In the genomic region with DNA sequence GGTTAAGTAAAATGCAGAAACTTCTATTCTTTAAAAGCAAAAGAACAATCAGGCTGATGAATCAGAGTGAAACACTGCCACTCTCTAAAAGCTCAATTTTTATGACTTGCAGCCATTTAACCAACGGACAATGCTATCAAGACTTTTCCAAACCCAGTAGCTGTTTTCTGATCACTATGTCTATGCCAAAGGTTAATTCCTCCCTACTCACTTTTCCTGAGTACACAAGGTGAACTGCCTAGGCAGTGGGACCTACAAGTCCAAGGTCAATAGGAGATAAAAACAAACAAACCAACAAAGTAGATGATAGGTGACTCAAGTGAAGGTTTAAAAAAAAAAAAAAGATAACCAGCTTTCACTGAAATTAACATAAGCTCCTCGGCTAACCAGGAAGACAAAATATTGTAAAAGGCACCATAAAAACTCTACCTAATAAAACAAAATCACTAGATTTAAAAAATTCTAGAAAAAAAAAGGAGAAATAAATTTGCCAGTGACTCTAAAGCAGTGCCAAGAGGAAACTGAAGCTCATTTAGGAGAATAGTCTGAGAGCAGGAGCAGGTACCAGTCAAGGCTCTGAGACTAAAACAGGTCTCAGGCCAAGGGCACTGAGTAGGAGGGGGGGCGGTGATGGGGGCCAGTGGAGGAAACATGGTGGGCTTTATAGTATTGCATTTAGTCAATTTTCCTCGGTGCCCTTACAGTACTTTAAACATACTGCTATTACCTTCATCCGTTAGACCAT, we compare ENCODE assay signal across 15 cellular contexts.
DNase-seq lines count a peak whose midpoint lies in the region; TF ChIP-seq lines count a peak whose summit lies in the region.
"Had no signal": no experiment of that assay in that cellular context is flagged by ENCODE, and none has a peak within 500 bp of the region (broad histone marks: within the 10 kb centered on the region; RNA-seq: fewer than 3 reads in every experiment).

No MANE protein-coding gene starts in this region.

- TF ChIP-seq CTCF in liver (IDR thresholded peaks at IDR 0.05; ENCODE audit: low read depth, low read length, missing input control) = no peak

- peak; percentile 39 for TF ChIP-seq RAD21 in liver (IDR thresholded peaks at IDR 0.05)

- no peaks in the 10 kb centered on the region for H3K9me3 ChIP-seq in liver (ENCODE audit: control insufficient read depth in 4 of 4, low read length in 3 of 4)
- H3K9me3 ChIP-seq: BLaER1, HAP-1 had no signal

- H3K4me3 ChIP-seq in liver (ENCODE audit: low read depth in 1 of 3, low read length in 3 of 3) = no peak overlapping the region
- H3K4me3 ChIP-seq: BLaER1, HAP-1, K562 had no signal

- peaks cover 2 to 16% (median 11%) of the 10 kb centered on the region in 4 donors for H3K4me1 ChIP-seq in liver (ENCODE audit: control insufficient read depth in 4 of 4, insufficient read depth in 4 of 4, low read length in 3 of 4)
- H3K4me1 ChIP-seq: BLaER1 had no signal

- H3K27me3 ChIP-seq in liver (ENCODE audit: control insufficient read depth in 4 of 4, insufficient read depth in 4 of 4, low read length in 3 of 4) = no peaks in the 10 kb centered on the region
- H3K27me3 ChIP-seq: BLaER1 had no signal

- no peaks in the 10 kb centered on the region for H3K36me3 ChIP-seq in liver (ENCODE audit: control insufficient read depth in 4 of 4, insufficient read depth in 3 of 4, low read depth in 1 of 4, low read length in 3 of 4)
- H3K36me3 ChIP-seq: BLaER1, HAP-1 had no signal

- DNase-seq in NCI-H69 (lab: John Stamatoyannopoulos, UW) = peak; percentile 19
- peak; percentile 10 for DNase-seq in astrocyte of the hippocampus (ENCODE audit: low read depth, low spot score)
- no peak for DNase-seq in HT-29 (ENCODE audit: low spot score)
- no peak for DNase-seq in NCI-H146 treated with DMSO at 0.1 percent for 48 hours (lab: John Stamatoyannopoulos, UW; ENCODE audit: unreplicated experiment)
- DNase-seq in effector CD8-positive, alpha-beta T cell (lab: John Stamatoyannopoulos, UW) = no peak
- DNase-seq: AML-193; CD4-positive, alpha-beta memory T cell; DMS53; DND-41; EL; IMR-90 had no signal

- 59% methylated on average over 5 of the region's 5 CpGs for WGBS in liver

- H3K9ac ChIP-seq in liver (ENCODE audit: low read depth in 1 of 2, low read length in 2 of 2) = no peak overlapping the region
- H3K9ac ChIP-seq: BLaER1 had no signal

- H3K27ac ChIP-seq in liver (ENCODE audit: low read depth in 1 of 2, low read length in 2 of 2) = no peak overlapping the region
- H3K27ac ChIP-seq: BLaER1 had no signal

TF ChIP-seq in liver, 16 proteins besides CTCF, POLR2A, EP300 and RAD21:
- TF ChIP-seq RXRA (IDR thresholded peaks at IDR 0.05) = peak; percentile 87 to 89
- TF ChIP-seq, protein P1, sequence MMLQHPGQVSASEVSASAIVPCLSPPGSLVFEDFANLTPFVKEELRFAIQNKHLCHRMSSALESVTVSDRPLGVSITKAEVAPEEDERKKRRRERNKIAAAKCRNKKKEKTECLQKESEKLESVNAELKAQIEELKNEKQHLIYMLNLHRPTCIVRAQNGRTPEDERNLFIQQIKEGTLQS (IDR thresholded peaks at IDR 0.05) = no peak
- peak; percentile 61 for TF ChIP-seq HNF4G (IDR thresholded peaks at IDR 0.05)
- TF ChIP-seq JUND (IDR thresholded peaks at IDR 0.05) = peak in 1 of 2 donors; percentile 74
- no peak for TF ChIP-seq TAF1 (conservative IDR thresholded peaks at IDR 0.05)
- TF ChIP-seq, protein P2, sequence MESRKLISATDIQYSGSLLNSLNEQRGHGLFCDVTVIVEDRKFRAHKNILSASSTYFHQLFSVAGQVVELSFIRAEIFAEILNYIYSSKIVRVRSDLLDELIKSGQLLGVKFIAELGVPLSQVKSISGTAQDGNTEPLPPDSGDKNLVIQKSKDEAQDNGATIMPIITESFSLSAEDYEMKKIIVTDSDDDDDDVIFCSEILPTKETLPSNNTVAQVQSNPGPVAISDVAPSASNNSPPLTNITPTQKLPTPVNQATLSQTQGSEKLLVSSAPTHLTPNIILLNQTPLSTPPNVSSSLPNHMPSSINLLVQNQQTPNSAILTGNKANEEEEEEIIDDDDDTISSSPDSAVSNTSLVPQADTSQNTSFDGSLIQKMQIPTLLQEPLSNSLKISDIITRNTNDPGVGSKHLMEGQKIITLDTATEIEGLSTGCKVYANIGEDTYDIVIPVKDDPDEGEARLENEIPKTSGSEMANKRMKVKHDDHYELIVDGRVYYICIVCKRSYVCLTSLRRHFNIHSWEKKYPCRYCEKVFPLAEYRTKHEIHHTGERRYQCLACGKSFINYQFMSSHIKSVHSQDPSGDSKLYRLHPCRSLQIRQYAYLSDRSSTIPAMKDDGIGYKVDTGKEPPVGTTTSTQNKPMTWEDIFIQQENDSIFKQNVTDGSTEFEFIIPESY (IDR thresholded peaks at IDR 0.05) = peak; percentile 39
- TF ChIP-seq, protein P3, sequence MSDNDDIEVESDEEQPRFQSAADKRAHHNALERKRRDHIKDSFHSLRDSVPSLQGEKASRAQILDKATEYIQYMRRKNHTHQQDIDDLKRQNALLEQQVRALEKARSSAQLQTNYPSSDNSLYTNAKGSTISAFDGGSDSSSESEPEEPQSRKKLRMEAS (IDR thresholded peaks at IDR 0.05) = peak; percentile 45
- TF ChIP-seq SP1 (IDR thresholded peaks at IDR 0.05) = peak; percentile 97
- TF ChIP-seq, protein P4, sequence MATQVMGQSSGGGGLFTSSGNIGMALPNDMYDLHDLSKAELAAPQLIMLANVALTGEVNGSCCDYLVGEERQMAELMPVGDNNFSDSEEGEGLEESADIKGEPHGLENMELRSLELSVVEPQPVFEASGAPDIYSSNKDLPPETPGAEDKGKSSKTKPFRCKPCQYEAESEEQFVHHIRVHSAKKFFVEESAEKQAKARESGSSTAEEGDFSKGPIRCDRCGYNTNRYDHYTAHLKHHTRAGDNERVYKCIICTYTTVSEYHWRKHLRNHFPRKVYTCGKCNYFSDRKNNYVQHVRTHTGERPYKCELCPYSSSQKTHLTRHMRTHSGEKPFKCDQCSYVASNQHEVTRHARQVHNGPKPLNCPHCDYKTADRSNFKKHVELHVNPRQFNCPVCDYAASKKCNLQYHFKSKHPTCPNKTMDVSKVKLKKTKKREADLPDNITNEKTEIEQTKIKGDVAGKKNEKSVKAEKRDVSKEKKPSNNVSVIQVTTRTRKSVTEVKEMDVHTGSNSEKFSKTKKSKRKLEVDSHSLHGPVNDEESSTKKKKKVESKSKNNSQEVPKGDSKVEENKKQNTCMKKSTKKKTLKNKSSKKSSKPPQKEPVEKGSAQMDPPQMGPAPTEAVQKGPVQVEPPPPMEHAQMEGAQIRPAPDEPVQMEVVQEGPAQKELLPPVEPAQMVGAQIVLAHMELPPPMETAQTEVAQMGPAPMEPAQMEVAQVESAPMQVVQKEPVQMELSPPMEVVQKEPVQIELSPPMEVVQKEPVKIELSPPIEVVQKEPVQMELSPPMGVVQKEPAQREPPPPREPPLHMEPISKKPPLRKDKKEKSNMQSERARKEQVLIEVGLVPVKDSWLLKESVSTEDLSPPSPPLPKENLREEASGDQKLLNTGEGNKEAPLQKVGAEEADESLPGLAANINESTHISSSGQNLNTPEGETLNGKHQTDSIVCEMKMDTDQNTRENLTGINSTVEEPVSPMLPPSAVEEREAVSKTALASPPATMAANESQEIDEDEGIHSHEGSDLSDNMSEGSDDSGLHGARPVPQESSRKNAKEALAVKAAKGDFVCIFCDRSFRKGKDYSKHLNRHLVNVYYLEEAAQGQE (IDR thresholded peaks at IDR 0.05) = peak; percentile 49
- peak; percentile 92 for TF ChIP-seq FOXA2 (IDR thresholded peaks at IDR 0.05)
- TF ChIP-seq HNF4A (conservative IDR thresholded peaks at IDR 0.05) = peak; percentile 92 to 93
- TF ChIP-seq GABPA (IDR thresholded peaks at IDR 0.05 in 1 of 2, conservative IDR thresholded peaks at IDR 0.05 in 1 of 2) = no peak
- peak; percentile 92 for TF ChIP-seq FOXA1 (IDR thresholded peaks at IDR 0.05)
- TF ChIP-seq NR2F2 (IDR thresholded peaks at IDR 0.05) = no peak
- no peak for TF ChIP-seq EGR1 (IDR thresholded peaks at IDR 0.05; ENCODE audit: low read depth in 2 of 2)
- peak; percentile 62 for TF ChIP-seq YY1 (IDR thresholded peaks at IDR 0.05)

Comparison
In these comparisons a context has a peak if more than half of its experiments do, and no peak if none do; other contexts are left out.
1. DNase-seq: peak in NCI-H69 (single experiment) and astrocyte of the hippocampus (single experiment); none in HT-29 (single experiment), NCI-H146 treated with DMSO at 0.1 percent for 48 hours (single experiment) and effector CD8-positive, alpha-beta T cell (single experiment).